25 cellular contexts compared by ENCODE assay signal in genomic region chr6:88872962-88873361, GRCh38.
DNase-seq lines count a peak whose midpoint lies in the region; ATAC-seq, FAIRE-seq and TF ChIP-seq lines count a peak whose summit lies in the region.
"Had no signal": no experiment of that assay in that cellular context is flagged by ENCODE, and none has a peak within 500 bp of the region (broad histone marks: within the 10 kb centered on the region; RNA-seq: fewer than 3 reads in every experiment).

No MANE protein-coding gene starts in this region.

- no peak overlapping the region for H3K4me3 Mint-ChIP-seq in activated T-cell treated with anti-CD3 and anti-CD28 coated beads, Interleukin-2, amount 50 U/mL, for 72 hours
- H3K4me3 Mint-ChIP-seq in nephron progenitor cell, result no peak overlapping the region
- H3K4me3 Mint-ChIP-seq: type B pancreatic cell had no signal

- H3K36me3 Mint-ChIP-seq in activated T-cell treated with anti-CD3 and anti-CD28 coated beads, Interleukin-2, amount 50 U/mL, for 72 hours (ENCODE audit: insufficient read depth in 2 of 2), result no peaks in the 10 kb centered on the region
- no peaks in the 10 kb centered on the region for H3K36me3 Mint-ChIP-seq in nephron progenitor cell (ENCODE audit: low read depth)
- H3K36me3 Mint-ChIP-seq: type B pancreatic cell had no signal

- no peak overlapping the region for H3K4me2 ChIP-seq in K562 (ENCODE audit: insufficient read depth, low read length)
- H3K4me2 ChIP-seq: A549 had no signal

- TF ChIP-seq POLR2A in K562 (conservative IDR thresholded peaks at IDR 0.05), result no peak

- in situ Hi-C loops in K562 (cut with MboI), result no loop called here

- no peaks in the 10 kb centered on the region for H3K9me3 ChIP-seq in K562 (replicated peaks; ENCODE audit: control insufficient read depth, insufficient read depth, low read depth, low read length)
- H3K9me3 ChIP-seq: A549, ascending aorta, BE2C, gastroesophageal sphincter, psoas muscle had no signal

- POLR2A ChIA-PET in K562 (lab: Yijun Ruan, JAX), result interaction anchor here (0.6 to 1.1 kb wide), 3 partner anchors 10 to 376 kb away, joined by 3 read pairs; no protein-coding TSS in a partner anchor

- TF ChIP-seq CTCF in D721Med (IDR thresholded peaks at IDR 0.05; ENCODE audit: insufficient read depth, missing control alignments), result no peak
- no peak for TF ChIP-seq CTCF in K562 (IDR thresholded peaks at IDR 0.05 in 2 of 3, conservative IDR thresholded peaks at IDR 0.05 in 1 of 3; ENCODE audit: insufficient read depth in 2 of 3, low read depth in 1 of 3, low read length in 3 of 3)
- no peak for TF ChIP-seq CTCF in nephron progenitor cell (IDR thresholded peaks at IDR 0.05)

- no peak for ATAC-seq in activated T-cell treated with anti-CD3 and anti-CD28 coated beads, Interleukin-2, amount 50 U/mL, for 72 hours (replicated peaks in 1 of 2)
- peak; percentile 38; the same call in 1 of the 3 replicates for ATAC-seq in K562
- ATAC-seq in HG03442 (IDR thresholded peaks at IDR 0.05; ENCODE audit: unreplicated experiment), result no peak
- ATAC-seq: A549, gastroesophageal sphincter, left ventricle myocardium superior, psoas muscle had no signal

- no peaks in the 10 kb centered on the region for H3K27me3 ChIP-seq in K562 (ENCODE audit: control insufficient read depth in 2 of 2, insufficient read depth in 2 of 2, low read length in 2 of 2)
- H3K27me3 ChIP-seq: ascending aorta, BE2C, gastroesophageal sphincter had no signal

- H4K20me1 ChIP-seq in K562 (replicated peaks; ENCODE audit: control insufficient read depth, insufficient read depth, low read length), result no peaks in the 10 kb centered on the region

- no peaks in the 10 kb centered on the region for H3K27me3 Mint-ChIP-seq in activated T-cell treated with anti-CD3 and anti-CD28 coated beads, Interleukin-2, amount 50 U/mL, for 72 hours (ENCODE audit: low read depth)
- H3K27me3 Mint-ChIP-seq in nephron progenitor cell (ENCODE audit: low read depth, poor library complexity), result no peaks in the 10 kb centered on the region
- H3K27me3 Mint-ChIP-seq: type B pancreatic cell had no signal

- no peak overlapping the region for H3K9ac ChIP-seq in K562 (ENCODE audit: insufficient read depth in 1 of 2, low read depth in 2 of 2, low read length in 2 of 2)

- H3K27ac ChIP-seq in K562 (ENCODE audit: extremely low read depth, low read depth, low read length), result no peak overlapping the region
- H3K27ac ChIP-seq: A549, ascending aorta, gastroesophageal sphincter, psoas muscle had no signal

- H3K4me1 Mint-ChIP-seq in activated T-cell treated with anti-CD3 and anti-CD28 coated beads, Interleukin-2, amount 50 U/mL, for 72 hours (ENCODE audit: low read depth), result peaks cover 13% of the 10 kb centered on the region
- peaks cover 8% of the 10 kb centered on the region for H3K4me1 Mint-ChIP-seq in nephron progenitor cell

- WGBS in K562 (ENCODE audit: insufficient coverage, low coverage, missing lambda C conversion rate), result 22% methylated on average over 1 of the region's 1 CpG

- no peak for TF ChIP-seq RAD21 in K562 (CRISPR knock-in tag; conservative IDR thresholded peaks at IDR 0.05 in 1 of 2, IDR thresholded peaks at IDR 0.05 in 1 of 2)

- TF ChIP-seq EP300 in K562 (IDR thresholded peaks at IDR 0.05; ENCODE audit: low read length), result no peak

- H3K27ac Mint-ChIP-seq in activated T-cell treated with anti-CD3 and anti-CD28 coated beads, Interleukin-2, amount 50 U/mL, for 72 hours, result peak overlapping the region; percentile 10
- peak overlapping the region; percentile 6 for H3K27ac Mint-ChIP-seq in nephron progenitor cell
- H3K27ac Mint-ChIP-seq: type B pancreatic cell had no signal

- DNase-seq in activated T-cell treated with anti-CD3 and anti-CD28 coated beads, Interleukin-2, amount 50 U/mL, for 72 hours, result no peak
- no peak for DNase-seq in activated T-cell treated with anti-CD3 and anti-CD28 coated beads, Interleukin-2, amount 50 U/mL, for 48 hours
- DNase-seq in D721Med (ENCODE audit: insufficient read length, low spot score), result no peak
- DNase-seq in K562 (ENCODE audit: extremely low read depth in 1 of 4, low spot score in 3 of 4), result no peak
- DNase-seq in nephron progenitor cell, result no peak
- DNase-seq in HuH-7.5 (ENCODE audit: low spot score), result no peak
- DNase-seq in UCSD-AML1 (lab: John Stamatoyannopoulos, UW; ENCODE audit: unreplicated experiment), result no peak
- DNase-seq: activated CD4-positive, alpha-beta T cell treated with anti-CD3 and anti-CD28 coated beads for 4 hours; activated gamma-delta T cell; BE2C; caudate nucleus; dermis blood vessel endothelial cell; Karpas-422; left ventricle myocardium superior; midbrain; NCI-H1694; NCI-H526 treated with DMSO at 0.1 percent for 48 hours; psoas muscle had no signal

- H3K4me3 ChIP-seq in K562, result no peak overlapping the region
- H3K4me3 ChIP-seq: A549, ascending aorta, gastroesophageal sphincter, psoas muscle had no signal

- H3K4me1 ChIP-seq in K562 (replicated peaks in 1 of 2; ENCODE audit: control insufficient read depth in 2 of 2, insufficient read depth in 2 of 2, low read length in 2 of 2), result peaks cover 0 to 9% of the 10 kb centered on the region in 2 experiments; a peak in 2 of 5 replicates
- H3K4me1 ChIP-seq: BE2C had no signal

- no peaks in the 10 kb centered on the region for H3K9me3 Mint-ChIP-seq in activated T-cell treated with anti-CD3 and anti-CD28 coated beads, Interleukin-2, amount 50 U/mL, for 72 hours
- H3K9me3 Mint-ChIP-seq in nephron progenitor cell, result no peaks in the 10 kb centered on the region
- H3K9me3 Mint-ChIP-seq: type B pancreatic cell had no signal

- no peaks in the 10 kb centered on the region for H3K36me3 ChIP-seq in K562 (ENCODE audit: control insufficient read depth, insufficient read depth, low read length)
- H3K36me3 ChIP-seq: ascending aorta, BE2C, gastroesophageal sphincter had no signal

- intact Hi-C loops in K562 (cut with micrococcal nuclease), result loop anchor here (5.0 kb wide), 1 partner anchor 276 kb away; no protein-coding TSS in a partner anchor

- H2AFZ ChIP-seq in K562 (ENCODE audit: low read depth, low read length), result no peak overlapping the region

- BruUV-seq in K562 (replicated peaks; lab: Mats Ljungman, UMichigan), result no TSS peak

- FAIRE-seq in D721Med (lab: Jason Lieb, UNC) (peak; percentile 80), K562 (lab: Jason Lieb, UNC) (no peak)
- FAIRE-seq: A549, H54, RCC 7860 had no signal

- peaks cover 2% of the 10 kb centered on the region for H3K9me1 ChIP-seq in K562 (ENCODE audit: control insufficient read depth, insufficient read depth, low read length)

- no peaks in the 10 kb centered on the region for H3K79me2 ChIP-seq in K562 (ENCODE audit: control insufficient read depth, insufficient read depth, low read length)

- CTCF ChIA-PET in K562 (lab: Yijun Ruan, JAX; ENCODE audit: low intra/inter-chr PET ratio), result no interaction called here

TF ChIP-seq in K562, 482 proteins besides CTCF, POLR2A, EP300 and RAD21 (continues in another document):
- TF ChIP-seq SP2 (IDR thresholded peaks at IDR 0.05; ENCODE audit: extremely low read depth, low read depth, low read length, poor library complexity, severe bottlenecking) (no peak), ZNF212 (CRISPR knock-in tag; IDR thresholded peaks at IDR 0.05) (no peak), ZNF592 (IDR thresholded peaks at IDR 0.05) (no peak), ZBTB1 (CRISPR knock-in tag; IDR thresholded peaks at IDR 0.05; ENCODE audit: borderline replicate concordance, low read depth) (no peak), ZNF3 (CRISPR knock-in tag; IDR thresholded peaks at IDR 0.05) (no peak), BHLHE40 (IDR thresholded peaks at IDR 0.05; ENCODE audit: low read length) (no peak), MITF (IDR thresholded peaks at IDR 0.05) (no peak)
